Comparison of ENCODE assay signal across 3 cellular contexts in genomic region chr9:113992276-113992951, GRCh38.
A peak's percentile ranks its signal among the peaks of the same experiment; 100 is the strongest.
TF ChIP-seq lines count a peak whose summit lies in the region.

No MANE protein-coding gene starts in this region.

TF ChIP-seq in liver, 16 proteins besides CTCF, POLR2A, EP300 and RAD21:
- TF ChIP-seq TAF1 (conservative IDR thresholded peaks at IDR 0.05) (no peak), YY1 (IDR thresholded peaks at IDR 0.05) (peak; percentile 96), FOXA2 (IDR thresholded peaks at IDR 0.05) (no peak), RXRA (IDR thresholded peaks at IDR 0.05) (peak; percentile 94 to 97), MAX (IDR thresholded peaks at IDR 0.05) (peak; percentile 100), HNF4A (conservative IDR thresholded peaks at IDR 0.05) (peak; percentile 77 to 86), REST (IDR thresholded peaks at IDR 0.05) (peak; percentile 57), GABPA (IDR thresholded peaks at IDR 0.05 in 1 of 2, conservative IDR thresholded peaks at IDR 0.05 in 1 of 2) (peak; percentile 51 to 76), HNF4G (IDR thresholded peaks at IDR 0.05) (peak; percentile 38), JUND (IDR thresholded peaks at IDR 0.05) (peak in 1 of 2 donors; percentile 67), ZBTB33 (IDR thresholded peaks at IDR 0.05) (peak; percentile 64), FOXA1 (IDR thresholded peaks at IDR 0.05) (peak; percentile 51), ATF3 (IDR thresholded peaks at IDR 0.05) (peak; percentile 19), NR2F2 (IDR thresholded peaks at IDR 0.05) (peak; percentile 69), SP1 (IDR thresholded peaks at IDR 0.05) (peak; percentile 86), EGR1 (IDR thresholded peaks at IDR 0.05; ENCODE audit: low read depth in 2 of 2) (peak; percentile 71 to 96)
TF ChIP-seq in liver: peak in this region for 14.

TF ChIP-seq in HepG2, 621 proteins besides CTCF, POLR2A, EP300 and RAD21 (continues in another document):
- no peak for TF ChIP-seq RXRA (CRISPR knock-in tag; IDR thresholded peaks at IDR 0.05)
- TF ChIP-seq ZNF318 (CRISPR knock-in tag; IDR thresholded peaks at IDR 0.05) = no peak
- no peak for TF ChIP-seq TFE3 (CRISPR knock-in tag; IDR thresholded peaks at IDR 0.05)
- no peak for TF ChIP-seq SMARCC2 (IDR thresholded peaks at IDR 0.05)
- TF ChIP-seq RFXANK (CRISPR knock-in tag; IDR thresholded peaks at IDR 0.05) = no peak
- no peak for TF ChIP-seq MATR3 (CRISPR knock-in tag; IDR thresholded peaks at IDR 0.05)
- TF ChIP-seq KLF11 (CRISPR knock-in tag; IDR thresholded peaks at IDR 0.05) = no peak
- no peak for TF ChIP-seq FOXA1 (IDR thresholded peaks at IDR 0.05)
- TF ChIP-seq FOXA1 (CRISPR knock-in tag; IDR thresholded peaks at IDR 0.05) = no peak
- no peak for TF ChIP-seq CERS6 (CRISPR knock-in tag; IDR thresholded peaks at IDR 0.05)
- no peak for TF ChIP-seq ASH2L (IDR thresholded peaks at IDR 0.05; ENCODE audit: insufficient read length, low read depth, low read length)
- TF ChIP-seq ZNF382 (CRISPR knock-in tag; IDR thresholded peaks at IDR 0.05; ENCODE audit: borderline replicate concordance) = no peak
- TF ChIP-seq ZNF598 (CRISPR knock-in tag; IDR thresholded peaks at IDR 0.05; ENCODE audit: borderline replicate concordance) = no peak

TF ChIP-seq in endothelial cell of umbilical vein, 7 proteins besides CTCF, POLR2A, EP300 and RAD21:
- no peak for TF ChIP-seq POLR2AphosphoS5 (IDR thresholded peaks at IDR 0.05; ENCODE audit: insufficient read depth, low read depth, low read length)
- no peak for TF ChIP-seq GATA2 (IDR thresholded peaks at IDR 0.05; ENCODE audit: insufficient read depth, insufficient read length, low read depth, low read length)
- TF ChIP-seq EZH2 (IDR thresholded peaks at IDR 0.05; ENCODE audit: borderline replicate concordance, low read depth, low read length, severe bottlenecking) = no peak
- TF ChIP-seq MAX (IDR thresholded peaks at IDR 0.05; ENCODE audit: insufficient read depth, insufficient read length) = no peak
- no peak for TF ChIP-seq MYC (IDR thresholded peaks at IDR 0.05; ENCODE audit: low read depth, low read length)
